Comparison of ENCODE assay signal across 8 cellular contexts in genomic region chr1:172089768-172090510, GRCh38.
DNase-seq lines count a peak whose midpoint lies in the region; ATAC-seq and TF ChIP-seq lines count a peak whose summit lies in the region.

No MANE protein-coding gene starts in this region.

- TF ChIP-seq CTCF in lower lobe of right lung (IDR thresholded peaks at IDR 0.05): peak; percentile 77

- H3K4me3 ChIP-seq in lower lobe of right lung: no peak overlapping the region

- no peak overlapping the region for H3K27ac ChIP-seq in lower lobe of right lung

- intact Hi-C loops in lower lobe of right lung (cut with DNase I): no loop called here

- H3K27me3 ChIP-seq in lower lobe of right lung (ENCODE audit: low read depth): no peaks in the 10 kb centered on the region

- no peaks in the 10 kb centered on the region for H3K4me1 ChIP-seq in lower lobe of right lung

- H3K36me3 ChIP-seq in lower lobe of right lung: no peaks in the 10 kb centered on the region

- peak; percentile 89 to 97 for ATAC-seq in lower lobe of right lung

- no peaks in the 10 kb centered on the region for H3K9me3 ChIP-seq in lower lobe of right lung

- peak; percentile 35 for DNase-seq in EL
- peak; percentile 3 for DNase-seq in HS-27A (ENCODE audit: low read depth)
- peak; percentile 22 to 49 (median 37) for DNase-seq in activated CD4-positive, CD25-positive, alpha-beta regulatory T cell (lab: John Stamatoyannopoulos, UW)
- peak; percentile 41 for DNase-seq in central memory CD4-positive, alpha-beta T cell
- DNase-seq in lower lobe of right lung: peak; percentile 76
- peak; percentile 8 for DNase-seq in stimulated activated CD8-positive, alpha-beta memory T cell treated with anti-CD3 and anti-CD28 coated beads, Interleukin-7, amount 100 ng/mL, for 24 hours (ENCODE audit: low read depth)
- no peak for DNase-seq in NOMO-1 treated with DMSO at 0.1 percent for 48 hours (lab: John Stamatoyannopoulos, UW; ENCODE audit: unreplicated experiment)
- no peak for DNase-seq in occipital lobe (lab: John Stamatoyannopoulos, UW)

Comparison
In these comparisons a context has a peak if more than half of its experiments do, and no peak if none do; other contexts are left out.
1. DNase-seq: peak in EL (single experiment), HS-27A (single experiment), activated CD4-positive, CD25-positive, alpha-beta regulatory T cell (4 of 4), central memory CD4-positive, alpha-beta T cell (single experiment), lower lobe of right lung (single experiment) and stimulated activated CD8-positive, alpha-beta memory T cell treated with anti-CD3 and anti-CD28 coated beads, Interleukin-7, amount 100 ng/mL, for 24 hours (single experiment); none in NOMO-1 treated with DMSO at 0.1 percent for 48 hours (single experiment) and occipital lobe (single experiment).